In the genomic region with DNA sequence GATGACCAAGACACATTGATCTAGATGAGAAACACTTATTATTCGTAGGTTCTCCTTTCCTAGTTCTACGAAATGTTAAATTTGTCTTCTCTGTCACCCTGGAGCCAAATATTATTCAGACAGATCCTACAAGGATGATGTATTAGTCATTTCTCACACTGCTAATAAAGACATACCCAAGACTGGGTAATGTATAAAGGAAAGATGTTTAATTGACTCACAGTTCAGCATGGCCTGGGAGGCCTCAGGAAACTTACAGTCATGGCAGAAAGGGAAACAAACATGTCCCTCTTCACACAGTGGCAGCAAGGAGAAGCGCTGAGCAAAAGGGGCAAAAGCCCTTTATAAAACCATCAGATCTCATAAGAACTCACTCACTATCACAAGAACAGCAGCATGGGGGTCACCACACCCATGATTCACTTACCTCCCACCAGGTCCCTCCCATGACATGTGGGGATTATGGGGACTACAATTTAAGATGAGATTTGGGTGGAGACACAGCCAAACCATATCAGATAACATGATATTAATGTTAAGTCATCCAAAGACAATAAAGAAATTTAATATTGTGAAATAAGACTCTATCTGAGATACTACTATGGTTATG, we compare ENCODE assay signal across 2 cellular contexts.
TF ChIP-seq lines count a peak whose summit lies in the region.

No MANE protein-coding gene starts in this region.

TF ChIP-seq in SK-N-SH treated with all-trans-retinoic acid at 6 μM for 48 hours, 23 proteins besides CTCF, POLR2A, EP300 and RAD21 (continued from another document):
- TF ChIP-seq ZC3H10 (CRISPR knock-in tag; IDR thresholded peaks at IDR 0.05) (no peak), PPARA (CRISPR knock-in tag; IDR thresholded peaks at IDR 0.05; ENCODE audit: borderline replicate concordance) (no peak), ISL1 (CRISPR knock-in tag; IDR thresholded peaks at IDR 0.05) (no peak), SNAI2 (CRISPR knock-in tag; IDR thresholded peaks at IDR 0.05) (no peak), GLIS3 (CRISPR knock-in tag; IDR thresholded peaks at IDR 0.05) (no peak), TOX (CRISPR knock-in tag; IDR thresholded peaks at IDR 0.05; ENCODE audit: borderline replicate concordance) (no peak)
- TF ChIP-seq, protein P1, sequence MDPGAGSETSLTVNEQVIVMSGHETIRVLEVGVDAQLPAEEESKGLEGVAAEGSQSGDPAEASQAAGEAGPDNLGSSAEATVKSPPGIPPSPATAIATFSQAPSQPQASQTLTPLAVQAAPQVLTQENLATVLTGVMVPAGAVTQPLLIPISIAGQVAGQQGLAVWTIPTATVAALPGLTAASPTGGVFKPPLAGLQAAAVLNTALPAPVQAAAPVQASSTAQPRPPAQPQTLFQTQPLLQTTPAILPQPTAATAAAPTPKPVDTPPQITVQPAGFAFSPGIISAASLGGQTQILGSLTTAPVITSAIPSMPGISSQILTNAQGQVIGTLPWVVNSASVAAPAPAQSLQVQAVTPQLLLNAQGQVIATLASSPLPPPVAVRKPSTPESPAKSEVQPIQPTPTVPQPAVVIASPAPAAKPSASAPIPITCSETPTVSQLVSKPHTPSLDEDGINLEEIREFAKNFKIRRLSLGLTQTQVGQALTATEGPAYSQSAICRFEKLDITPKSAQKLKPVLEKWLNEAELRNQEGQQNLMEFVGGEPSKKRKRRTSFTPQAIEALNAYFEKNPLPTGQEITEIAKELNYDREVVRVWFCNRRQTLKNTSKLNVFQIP (CRISPR knock-in tag; IDR thresholded peaks at IDR 0.05; ENCODE audit: borderline replicate concordance, low read depth), result no peak

TF ChIP-seq in SK-N-SH, 30 proteins besides CTCF, POLR2A, EP300 and RAD21 (continued from another document):
- TF ChIP-seq, protein P2, sequence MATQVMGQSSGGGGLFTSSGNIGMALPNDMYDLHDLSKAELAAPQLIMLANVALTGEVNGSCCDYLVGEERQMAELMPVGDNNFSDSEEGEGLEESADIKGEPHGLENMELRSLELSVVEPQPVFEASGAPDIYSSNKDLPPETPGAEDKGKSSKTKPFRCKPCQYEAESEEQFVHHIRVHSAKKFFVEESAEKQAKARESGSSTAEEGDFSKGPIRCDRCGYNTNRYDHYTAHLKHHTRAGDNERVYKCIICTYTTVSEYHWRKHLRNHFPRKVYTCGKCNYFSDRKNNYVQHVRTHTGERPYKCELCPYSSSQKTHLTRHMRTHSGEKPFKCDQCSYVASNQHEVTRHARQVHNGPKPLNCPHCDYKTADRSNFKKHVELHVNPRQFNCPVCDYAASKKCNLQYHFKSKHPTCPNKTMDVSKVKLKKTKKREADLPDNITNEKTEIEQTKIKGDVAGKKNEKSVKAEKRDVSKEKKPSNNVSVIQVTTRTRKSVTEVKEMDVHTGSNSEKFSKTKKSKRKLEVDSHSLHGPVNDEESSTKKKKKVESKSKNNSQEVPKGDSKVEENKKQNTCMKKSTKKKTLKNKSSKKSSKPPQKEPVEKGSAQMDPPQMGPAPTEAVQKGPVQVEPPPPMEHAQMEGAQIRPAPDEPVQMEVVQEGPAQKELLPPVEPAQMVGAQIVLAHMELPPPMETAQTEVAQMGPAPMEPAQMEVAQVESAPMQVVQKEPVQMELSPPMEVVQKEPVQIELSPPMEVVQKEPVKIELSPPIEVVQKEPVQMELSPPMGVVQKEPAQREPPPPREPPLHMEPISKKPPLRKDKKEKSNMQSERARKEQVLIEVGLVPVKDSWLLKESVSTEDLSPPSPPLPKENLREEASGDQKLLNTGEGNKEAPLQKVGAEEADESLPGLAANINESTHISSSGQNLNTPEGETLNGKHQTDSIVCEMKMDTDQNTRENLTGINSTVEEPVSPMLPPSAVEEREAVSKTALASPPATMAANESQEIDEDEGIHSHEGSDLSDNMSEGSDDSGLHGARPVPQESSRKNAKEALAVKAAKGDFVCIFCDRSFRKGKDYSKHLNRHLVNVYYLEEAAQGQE (IDR thresholded peaks at IDR 0.05; ENCODE audit: low read depth, low read length), result no peak
- TF ChIP-seq NFIC (IDR thresholded peaks at IDR 0.05; ENCODE audit: borderline replicate concordance) (no peak), JUND (IDR thresholded peaks at IDR 0.05) (no peak), ELF1 (IDR thresholded peaks at IDR 0.05) (no peak), TCF12 (IDR thresholded peaks at IDR 0.05) (no peak), GABPA (IDR thresholded peaks at IDR 0.05; ENCODE audit: low read depth) (no peak), SMC3 (IDR thresholded peaks at IDR 0.05; ENCODE audit: low read depth, low read length) (no peak)
- TF ChIP-seq, protein P3, sequence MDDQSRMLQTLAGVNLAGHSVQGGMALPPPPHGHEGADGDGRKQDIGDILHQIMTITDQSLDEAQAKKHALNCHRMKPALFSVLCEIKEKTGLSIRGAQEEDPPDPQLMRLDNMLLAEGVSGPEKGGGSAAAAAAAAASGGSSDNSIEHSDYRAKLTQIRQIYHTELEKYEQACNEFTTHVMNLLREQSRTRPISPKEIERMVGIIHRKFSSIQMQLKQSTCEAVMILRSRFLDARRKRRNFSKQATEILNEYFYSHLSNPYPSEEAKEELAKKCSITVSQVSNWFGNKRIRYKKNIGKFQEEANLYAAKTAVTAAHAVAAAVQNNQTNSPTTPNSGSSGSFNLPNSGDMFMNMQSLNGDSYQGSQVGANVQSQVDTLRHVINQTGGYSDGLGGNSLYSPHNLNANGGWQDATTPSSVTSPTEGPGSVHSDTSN (IDR thresholded peaks at IDR 0.05), result no peak
